Comparison of ENCODE assay signal across 20 cellular contexts in the genomic region with DNA sequence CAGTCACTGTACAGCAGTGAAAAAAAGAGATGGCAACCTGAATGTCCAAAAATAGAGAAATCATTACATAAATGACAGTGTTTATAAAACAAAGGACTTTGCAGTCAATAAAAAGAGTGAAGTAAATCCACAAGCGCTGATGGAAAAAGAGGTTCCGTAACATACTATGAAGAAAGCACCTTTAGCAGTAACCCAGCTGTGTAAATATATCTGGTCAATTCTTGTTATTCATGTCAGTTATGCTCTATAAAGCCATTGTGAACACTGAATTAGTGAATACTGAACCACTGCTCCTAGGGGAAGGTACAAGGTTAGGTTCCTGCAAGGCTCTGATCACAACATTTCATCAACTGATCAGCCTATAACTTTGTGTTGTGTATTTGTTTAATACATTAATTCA. TPM values are rescaled to one million over a fixed set of nuclear protein-coding genes. Genes with fewer than 3 reads are reported as not detected.
"Had no signal": no experiment of that assay in that cellular context is flagged by ENCODE, and none has a peak within 500 bp of the region (broad histone marks: within the 10 kb centered on the region; RNA-seq: fewer than 3 reads in every experiment).

No MANE protein-coding gene starts in this region.

- H3K27me3 ChIP-seq: spleen, tibial artery had no signal

- H3K27ac Mint-ChIP-seq: activated CD4-positive, alpha-beta memory T cell treated with anti-CD3 and anti-CD28 coated beads for 36 hours; activated naive CD8-positive, alpha-beta T cell treated with anti-CD3 and anti-CD28 coated beads, Interleukin-2, amount 10 ng/mL, durations not matched to agents 7 days and 5 days; stimulated activated memory B cell treated with anti-CD40 and anti-IgM and Interleukin-4, amounts not matched to agents 10 μg/mL and 1 μg/mL and 100 μg/mL, for 72 hours had no signal

- ATAC-seq: activated T-cell treated with anti-CD3 and anti-CD28 coated beads, Interleukin-2, amount 50 U/mL, for 4 hours; sciatic nerve; stimulated activated memory B cell treated with anti-CD40 and anti-IgM and Interleukin-4, amounts not matched to agents 10 μg/mL and 1 μg/mL and 100 μg/mL, for 72 hours had no signal

- H3K36me3 Mint-ChIP-seq: activated CD4-positive, alpha-beta memory T cell treated with anti-CD3 and anti-CD28 coated beads for 36 hours; activated naive CD8-positive, alpha-beta T cell treated with anti-CD3 and anti-CD28 coated beads, Interleukin-2, amount 10 ng/mL, durations not matched to agents 7 days and 5 days; stimulated activated memory B cell treated with anti-CD40 and anti-IgM and Interleukin-4, amounts not matched to agents 10 μg/mL and 1 μg/mL and 100 μg/mL, for 72 hours had no signal

- H3K9me3 ChIP-seq: spleen, tibial artery had no signal

- H3K4me3 ChIP-seq: spleen, tibial artery had no signal

- H3K4me3 Mint-ChIP-seq: activated CD4-positive, alpha-beta memory T cell treated with anti-CD3 and anti-CD28 coated beads for 36 hours; activated naive CD8-positive, alpha-beta T cell treated with anti-CD3 and anti-CD28 coated beads, Interleukin-2, amount 10 ng/mL, durations not matched to agents 7 days and 5 days; activated T-cell treated with anti-CD3 and anti-CD28 coated beads, Interleukin-2, amount 50 U/mL, for 4 hours; endodermal cell; nephron; stimulated activated memory B cell treated with anti-CD40 and anti-IgM and Interleukin-4, amounts not matched to agents 10 μg/mL and 1 μg/mL and 100 μg/mL, for 72 hours had no signal

- DNase-seq: activated CD4-positive, alpha-beta memory T cell treated with anti-CD3 and anti-CD28 coated beads for 36 hours; activated CD4-positive, alpha-beta T cell treated with anti-CD3 and anti-CD28 coated beads for 1 hour; activated gamma-delta T cell treated with Interleukin-2 at 50 U/mL for 16 hours; activated naive CD8-positive, alpha-beta T cell treated with anti-CD3 and anti-CD28 coated beads, Interleukin-2, amount 10 ng/mL, durations not matched to agents 7 days and 5 days; activated T-cell treated with anti-CD3 and anti-CD28 coated beads, Interleukin-2, amount 50 U/mL, for 4 hours; anterior cingulate cortex; endodermal cell; glutamatergic neuron; stimulated activated CD4-positive, alpha-beta T cell treated with anti-CD3 and anti-CD28 coated beads, Interleukin-1b, Interleukin-23, amount 100 ng/mL, for 48 hours; tibial artery had no signal

- H3K4me1 ChIP-seq: tibial artery had no signal

- H3K9me3 Mint-ChIP-seq: activated CD4-positive, alpha-beta memory T cell treated with anti-CD3 and anti-CD28 coated beads for 36 hours; activated naive CD8-positive, alpha-beta T cell treated with anti-CD3 and anti-CD28 coated beads, Interleukin-2, amount 10 ng/mL, durations not matched to agents 7 days and 5 days; activated T-cell treated with anti-CD3 and anti-CD28 coated beads, Interleukin-2, amount 50 U/mL, for 4 hours; endodermal cell; nephron; stimulated activated memory B cell treated with anti-CD40 and anti-IgM and Interleukin-4, amounts not matched to agents 10 μg/mL and 1 μg/mL and 100 μg/mL, for 72 hours had no signal

- H3K27ac ChIP-seq: tibial artery had no signal

RNA-seq across cellular contexts. Expression of a gene that starts 39.5 kb away (rescaled TPM):
- total RNA-seq: activated CD4-positive, alpha-beta memory T cell treated with anti-CD3 and anti-CD28 coated beads for 36 hours had no signal

RNA-seq across cellular contexts. Expression of a gene that starts 43.6 kb away (rescaled TPM):
- total RNA-seq: activated CD4-positive, alpha-beta memory T cell treated with anti-CD3 and anti-CD28 coated beads for 36 hours; activated naive CD8-positive, alpha-beta T cell treated with anti-CD3 and anti-CD28 coated beads, Interleukin-2, amount 10 ng/mL, durations not matched to agents 7 days and 5 days; activated T-cell treated with anti-CD3 and anti-CD28 coated beads, Interleukin-2, amount 50 U/mL, for 4 hours; cerebellum; dermis microvascular lymphatic vessel endothelial cell; lung microvascular endothelial cell; mononuclear cell; osteoblast; pulmonary artery endothelial cell; sciatic nerve; spleen had no signal
